In the genomic region with DNA sequence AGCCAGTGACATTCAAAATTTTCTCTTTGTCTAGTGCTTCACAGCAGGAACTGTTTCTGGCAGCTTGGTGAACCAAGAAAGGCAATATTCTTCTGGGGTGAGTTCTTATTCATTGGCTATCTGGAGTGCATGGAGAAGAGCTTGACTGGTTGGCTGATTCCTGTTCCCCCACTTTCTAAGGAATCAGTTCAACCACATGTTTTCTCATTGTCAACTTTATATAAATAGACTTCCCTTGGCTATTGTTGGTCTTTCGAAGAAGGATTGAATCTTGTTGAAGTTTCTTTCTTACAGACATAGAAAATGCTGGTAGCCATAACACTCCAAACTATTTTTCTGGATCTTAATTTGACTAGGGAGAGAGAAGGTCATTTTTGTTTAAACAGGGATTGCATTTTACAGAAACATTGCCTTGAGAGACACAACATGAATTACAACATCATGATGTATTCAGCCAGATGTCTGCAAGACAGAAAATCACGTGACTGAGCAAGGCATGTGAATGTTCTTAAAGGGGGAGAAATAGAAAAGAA, we compare ENCODE assay signal across 12 cellular contexts.
A peak's percentile ranks its signal among the peaks of the same experiment; 100 is the strongest.
DNase-seq lines count a peak whose midpoint lies in the region; ATAC-seq and TF ChIP-seq lines count a peak whose summit lies in the region.
"Had no signal": no experiment of that assay in that cellular context is flagged by ENCODE, and none has a peak within 500 bp of the region (broad histone marks: within the 10 kb centered on the region; RNA-seq: fewer than 3 reads in every experiment).

No MANE protein-coding gene starts in this region.

- peak overlapping the region; percentile 67 for H3K27ac ChIP-seq in hepatocyte

- H3K4me3 ChIP-seq in choroid plexus epithelial cell (ENCODE audit: low read depth, low read length) (no peak overlapping the region), hepatocyte (no peak overlapping the region), skeletal muscle cell (ENCODE audit: low read depth, low read length) (no peak overlapping the region)

- TF ChIP-seq CTCF in choroid plexus epithelial cell (conservative IDR thresholded peaks at IDR 0.05; ENCODE audit: low read depth, low read length) (no peak), hepatocyte (IDR thresholded peaks at IDR 0.05; ENCODE audit: poor library complexity) (no peak)

- ATAC-seq in GM18505 (IDR thresholded peaks at IDR 0.05; ENCODE audit: unreplicated experiment): no peak
- ATAC-seq: naive thymus-derived CD8-positive, alpha-beta T cell had no signal

- no peak overlapping the region for H2AFZ ChIP-seq in hepatocyte

- H3K9me2 ChIP-seq in hepatocyte (replicated peaks; ENCODE audit: insufficient read depth): no peaks in the 10 kb centered on the region

- H3K4me1 ChIP-seq in hepatocyte (ENCODE audit: insufficient read depth): peaks cover 5% of the 10 kb centered on the region
- H3K4me1 ChIP-seq: Caco-2 had no signal

- H3K27me3 ChIP-seq in hepatocyte: no peaks in the 10 kb centered on the region

- H3K4me2 ChIP-seq in hepatocyte: no peak overlapping the region

- H3K9me3 ChIP-seq in hepatocyte (ENCODE audit: low read depth): no peaks in the 10 kb centered on the region
- H3K9me3 ChIP-seq: Caco-2 had no signal

- DNase-seq in H4 (ENCODE audit: low spot score) (peak; percentile 19), choroid plexus epithelial cell (ENCODE audit: low read depth) (peak; percentile 65), hepatocyte (ENCODE audit: low spot score) (peak; percentile 57), skeletal muscle cell (ENCODE audit: low read depth) (peak; percentile 81), hepatic stellate cell (ENCODE audit: low spot score) (no peak), T-helper 2 cell (no peak), NCI-H146 (lab: John Stamatoyannopoulos, UW) (no peak)
- DNase-seq: activated CD4-positive, alpha-beta T cell treated with anti-CD3 and anti-CD28 coated beads for 1 hour; Caco-2; naive thymus-derived CD8-positive, alpha-beta T cell; NCI-H526 treated with DMSO at 0.1 percent for 48 hours had no signal

- H4K20me1 ChIP-seq in hepatocyte (ENCODE audit: insufficient read depth, poor library complexity, severe bottlenecking): no peaks in the 10 kb centered on the region

- no peaks in the 10 kb centered on the region for H3K79me2 ChIP-seq in hepatocyte

- no peak for TF ChIP-seq POLR2A in GM18505 (IDR thresholded peaks at IDR 0.05; ENCODE audit: borderline replicate concordance, extremely low read depth, insufficient read depth, insufficient read length)

- 66% methylated on average over 2 of the region's 2 CpGs for WGBS in hepatocyte (ENCODE audit: low lambda C conversion rate, missing lambda C conversion rate)

- no peaks in the 10 kb centered on the region for H3K36me3 ChIP-seq in hepatocyte (replicated peaks; ENCODE audit: insufficient read depth, low read depth)

Comparison
In these comparisons a context has a peak if more than half of its experiments do, and no peak if none do; other contexts are left out.
1. DNase-seq: peak in H4 (single experiment), choroid plexus epithelial cell (single experiment), hepatocyte (single experiment) and skeletal muscle cell (single experiment); none in hepatic stellate cell (single experiment), T-helper 2 cell (0 of 5) and NCI-H146 (single experiment).